ENCODE assay signal across 23 cellular contexts in genomic region chr5:67050635-67051034, GRCh38.
DNase-seq lines count a peak whose midpoint lies in the region; ATAC-seq and TF ChIP-seq lines count a peak whose summit lies in the region.
"Had no signal": no experiment of that assay in that cellular context is flagged by ENCODE, and none has a peak within 500 bp of the region (broad histone marks: within the 10 kb centered on the region; RNA-seq: fewer than 3 reads in every experiment).

No MANE protein-coding gene starts in this region.

- peaks cover 7% of the 10 kb centered on the region for H3K36me3 Mint-ChIP-seq in activated CD4-positive, alpha-beta T cell treated with anti-CD3 and anti-CD28 coated beads for 36 hours (ENCODE audit: low read depth)
- H3K36me3 Mint-ChIP-seq: CD14-positive monocyte, IgD-negative memory B cell had no signal

- H4K20me1 ChIP-seq in MM.1S (ENCODE audit: insufficient read depth, low read length) = 0 out of 2 replicates have a peak, but pooled peaks cover 4% of the 10 kb centered on the region

- no peak for DNase-seq in activated CD4-positive, alpha-beta T cell treated with anti-CD3 and anti-CD28 coated beads for 36 hours
- DNase-seq in activated CD4-positive, alpha-beta T cell treated with anti-CD3 and anti-CD28 coated beads for 48 hours = no peak
- DNase-seq in MM.1S (no peak), testis (no peak), NCI-H1436 treated with DMSO at 0.1 percent for 48 hours (lab: John Stamatoyannopoulos, UW) (no peak), NCI-H128 (lab: John Stamatoyannopoulos, UW; ENCODE audit: unreplicated experiment) (no peak)
- DNase-seq: activated CD4-positive, alpha-beta T cell treated with anti-CD3 and anti-CD28 coated beads for 4 hours; activated T-cell treated with anti-CD3 and anti-CD28 coated beads, Interleukin-2, amount 50 U/mL, for 4 hours; body of pancreas; foreskin fibroblast; mesenchymal stem cell; NCI-H1092; NCI-H1930; NK-92 treated with Interleukin-12 subunit alpha and Interleukin-12 subunit beta, amount 100 ng/mL, for 24 hours; PC-3 had no signal

- WGBS in gastroesophageal sphincter (ENCODE audit: low coverage in 1 of 2), 2 donors = 57 to 79% methylated on average over 3 of the region's 3 CpGs
- WGBS in testis, 2 donors = 48 to 71% methylated on average over 3 of the region's 3 CpGs

- H3K79me2 ChIP-seq in MM.1S (ENCODE audit: low read length) = no peaks in the 10 kb centered on the region

- peak overlapping the region; percentile 28 for H3K27ac Mint-ChIP-seq in activated CD4-positive, alpha-beta T cell treated with anti-CD3 and anti-CD28 coated beads for 36 hours
- H3K27ac Mint-ChIP-seq: CD14-positive monocyte; IgD-negative memory B cell; T-helper 2 cell treated with Interferon-gamma antibody and Interleukin-4, amounts not matched to agents 5 μg/mL and 100 μg/mL, for 36 hours had no signal

- no peaks in the 10 kb centered on the region for H3K9me3 Mint-ChIP-seq in activated CD4-positive, alpha-beta T cell treated with anti-CD3 and anti-CD28 coated beads for 36 hours (ENCODE audit: low read depth)
- H3K9me3 Mint-ChIP-seq: activated T-cell treated with anti-CD3 and anti-CD28 coated beads, Interleukin-2, amount 50 U/mL, for 4 hours; CD14-positive monocyte; IgD-negative memory B cell; T-helper 2 cell treated with Interferon-gamma antibody and Interleukin-4, amounts not matched to agents 5 μg/mL and 100 μg/mL, for 36 hours had no signal

- H3K4me1 Mint-ChIP-seq in activated CD4-positive, alpha-beta T cell treated with anti-CD3 and anti-CD28 coated beads for 36 hours = peaks cover 19% of the 10 kb centered on the region

- peak overlapping the region; percentile 34; the same call in 1 of the 2 replicates for H3K27ac ChIP-seq in MM.1S (ENCODE audit: low read length)
- peak overlapping the region in 1 of 4 donors; percentile 21 for H3K27ac ChIP-seq in gastroesophageal sphincter
- peak overlapping the region; percentile 39 to 65 for H3K27ac ChIP-seq in testis
- H3K27ac ChIP-seq: 22Rv1, body of pancreas, neutrophil, prostate gland had no signal

- H3F3A ChIP-seq in MM.1S (ENCODE audit: insufficient read depth, low read length) = peaks cover 17% of the 10 kb centered on the region

- no peaks in the 10 kb centered on the region for H3K9me2 ChIP-seq in MM.1S (replicated peaks; ENCODE audit: insufficient read depth, low read length)

- no peak overlapping the region for H3K9ac ChIP-seq in MM.1S (ENCODE audit: low read length)

- H3K4me3 ChIP-seq in MM.1S (ENCODE audit: low read length) (no peak overlapping the region), gastroesophageal sphincter (no peak overlapping the region), testis (no peak overlapping the region)
- H3K4me3 ChIP-seq: body of pancreas, prostate gland had no signal

- H3K9me3 ChIP-seq in MM.1S (replicated peaks; ENCODE audit: insufficient read depth, low read length) (no peaks in the 10 kb centered on the region), gastroesophageal sphincter (no peaks in the 10 kb centered on the region), testis (no peaks in the 10 kb centered on the region)
- H3K9me3 ChIP-seq: body of pancreas, neutrophil, prostate gland had no signal

- ATAC-seq in activated CD4-positive, alpha-beta T cell treated with anti-CD3 and anti-CD28 coated beads for 36 hours = peak; percentile 12
- ATAC-seq in gastroesophageal sphincter (peak; percentile 53), HG03565 (IDR thresholded peaks at IDR 0.05; ENCODE audit: unreplicated experiment) (no peak)
- ATAC-seq: activated T-cell treated with anti-CD3 and anti-CD28 coated beads, Interleukin-2, amount 50 U/mL, for 4 hours; body of pancreas; PC-3 had no signal

- H3K27me3 Mint-ChIP-seq in activated CD4-positive, alpha-beta T cell treated with anti-CD3 and anti-CD28 coated beads for 36 hours = no peaks in the 10 kb centered on the region
- H3K27me3 Mint-ChIP-seq: IgD-negative memory B cell had no signal

- no peak for TF ChIP-seq EP300 in gastroesophageal sphincter (IDR thresholded peaks at IDR 0.05)

- H3K4me1 ChIP-seq in MM.1S (ENCODE audit: low read length) (peaks cover 23% of the 10 kb centered on the region), gastroesophageal sphincter (peaks cover 5 to 61% (median 15%) of the 10 kb centered on the region in 3 donors), testis (peaks cover 34% of the 10 kb centered on the region)

- POLR2A ChIA-PET in activated CD4-positive, alpha-beta T cell treated with anti-CD3 and anti-CD28 coated beads for 36 hours (lab: Charles Lee) = no interaction called here

- CTCF ChIA-PET in activated CD4-positive, alpha-beta T cell treated with anti-CD3 and anti-CD28 coated beads for 36 hours (lab: Charles Lee) = interaction anchor here (1.1 to 1.8 kb wide), 4 partner anchors 11 to 44 kb away, joined by 3 to 10 read pairs (median 4); no protein-coding TSS in a partner anchor

- TF ChIP-seq CTCF in MM.1S (IDR thresholded peaks at IDR 0.05; ENCODE audit: low read length) (no peak), gastroesophageal sphincter (IDR thresholded peaks at IDR 0.05) (no peak), testis (IDR thresholded peaks at IDR 0.05) (no peak)

- peak overlapping the region; percentile 36 for H3K4me2 ChIP-seq in MM.1S (ENCODE audit: low read depth, low read length)

- H3K4me3 Mint-ChIP-seq in activated CD4-positive, alpha-beta T cell treated with anti-CD3 and anti-CD28 coated beads for 36 hours = no peak overlapping the region
- H3K4me3 Mint-ChIP-seq: activated T-cell treated with anti-CD3 and anti-CD28 coated beads, Interleukin-2, amount 50 U/mL, for 4 hours; CD14-positive monocyte; T-helper 2 cell treated with Interferon-gamma antibody and Interleukin-4, amounts not matched to agents 5 μg/mL and 100 μg/mL, for 36 hours had no signal

- no peak overlapping the region for H2AFZ ChIP-seq in MM.1S (ENCODE audit: low read length)

- H3K27me3 ChIP-seq in MM.1S (replicated peaks; ENCODE audit: insufficient read depth, low read length) = no peaks in the 10 kb centered on the region; the same call in 1 of the 2 replicates
- H3K27me3 ChIP-seq in gastroesophageal sphincter = no peaks in the 10 kb centered on the region
- no peaks in the 10 kb centered on the region for H3K27me3 ChIP-seq in testis
- H3K27me3 ChIP-seq: body of pancreas, neutrophil had no signal

- no peaks in the 10 kb centered on the region for H3K36me3 ChIP-seq in MM.1S (replicated peaks; ENCODE audit: insufficient read depth, low read length)
- no peaks in the 10 kb centered on the region for H3K36me3 ChIP-seq in gastroesophageal sphincter
- H3K36me3 ChIP-seq in testis (ENCODE audit: low read depth, missing control alignments) = no peaks in the 10 kb centered on the region
- H3K36me3 ChIP-seq: neutrophil, prostate gland had no signal

- intact Hi-C loops in activated CD4-positive, alpha-beta T cell treated with anti-CD3 and anti-CD28 coated beads for 36 hours (cut with DNase I, micrococcal nuclease) = no loop called here
- intact Hi-C loops in testis (cut with DNase I; ENCODE audit: low total_unique reads) = no loop called here

- TF ChIP-seq POLR2A in gastroesophageal sphincter (IDR thresholded peaks at IDR 0.05) = no peak
- no peak for TF ChIP-seq POLR2A in testis (IDR thresholded peaks at IDR 0.05)
